In genomic region chr10:17430647-17431355, GRCh38 we compare ENCODE assay signal across 8 cellular contexts. TPM values are rescaled to one million over a fixed set of nuclear protein-coding genes. Genes with fewer than 3 reads are reported as not detected.
A peak's percentile ranks its signal among the peaks of the same experiment; 100 is the strongest.
DNase-seq lines count a peak whose midpoint lies in the region; ATAC-seq lines count a peak whose summit lies in the region.

No MANE protein-coding gene starts in this region.

- H3K4me3 ChIP-seq in effector memory CD4-positive, alpha-beta T cell (ENCODE audit: insufficient read depth, low read depth, low read length, poor library complexity, severe bottlenecking) = no peak overlapping the region
- H3K4me3 ChIP-seq in mesenchymal stem cell (ENCODE audit: insufficient read depth in 1 of 2, low read depth in 1 of 2, low read length in 2 of 2) = no peak overlapping the region

- H4K8ac ChIP-seq in mesenchymal stem cell (ENCODE audit: low read length) = no peak overlapping the region

- no peak overlapping the region for H2AFZ ChIP-seq in mesenchymal stem cell (ENCODE audit: low read depth, low read length)

- no peaks in the 10 kb centered on the region for H3K9me3 ChIP-seq in effector memory CD4-positive, alpha-beta T cell (ENCODE audit: control insufficient read depth, low read length)
- H3K9me3 ChIP-seq in mesenchymal stem cell (ENCODE audit: control insufficient read depth, low read length) = no peaks in the 10 kb centered on the region

- H2BK12ac ChIP-seq in mesenchymal stem cell (ENCODE audit: low read length in 2 of 2) = no peak overlapping the region

- H3K79me1 ChIP-seq in mesenchymal stem cell (replicated peaks; ENCODE audit: low read length, poor library complexity, severe bottlenecking) = no peaks in the 10 kb centered on the region

- no peak overlapping the region for H2BK15ac ChIP-seq in mesenchymal stem cell (ENCODE audit: low read depth, poor library complexity, severe bottlenecking)

- H3K4me2 ChIP-seq in mesenchymal stem cell (ENCODE audit: low read length, poor library complexity, severe bottlenecking) = no peak overlapping the region

- H4K91ac ChIP-seq in mesenchymal stem cell (ENCODE audit: low read length) = no peak overlapping the region

- no peak overlapping the region for H2BK120ac ChIP-seq in mesenchymal stem cell (ENCODE audit: low read depth, low read length)

- peak; percentile 64 for ATAC-seq in Right ventricle myocardium inferior
- ATAC-seq in GM21786 (IDR thresholded peaks at IDR 0.05; ENCODE audit: unreplicated experiment) = no peak

- H3K27ac ChIP-seq in effector memory CD4-positive, alpha-beta T cell (ENCODE audit: insufficient read depth, low read length, poor library complexity, severe bottlenecking) = no peak overlapping the region
- H3K27ac ChIP-seq in mesenchymal stem cell (ENCODE audit: low read length, poor library complexity, severe bottlenecking) = no peak overlapping the region

- H3K4ac ChIP-seq in mesenchymal stem cell (ENCODE audit: low read depth in 1 of 2, low read length in 2 of 2) = no peak overlapping the region

- DNase-seq in Right ventricle myocardium inferior (ENCODE audit: missing footprints) (no peak), cardiac septum (ENCODE audit: low spot score) (no peak), NCI-H2227 (lab: John Stamatoyannopoulos, UW; ENCODE audit: unreplicated experiment) (peak; percentile 41), mesenchymal stem cell (peak; percentile 71)
- DNase-seq in activated CD4-positive, alpha-beta T cell treated with anti-CD3 and anti-CD28 coated beads, Interleukin-2, amount 50 U/mL, for 48 hours = peak; percentile 65 to 74
- peak; percentile 19 to 47 (median 32) for DNase-seq in effector memory CD4-positive, alpha-beta T cell
- peak; percentile 10 to 25 for DNase-seq in stimulated activated CD8-positive, alpha-beta memory T cell treated with anti-CD3 and anti-CD28 coated beads, Interleukin-7, amount 100 ng/mL, for 48 hours (ENCODE audit: extremely low read depth in 1 of 2, low read depth in 1 of 2)

- peak overlapping the region; percentile 32 for H3K9ac ChIP-seq in mesenchymal stem cell (ENCODE audit: low read length)

- no peak overlapping the region for H3K23ac ChIP-seq in mesenchymal stem cell (ENCODE audit: low read length in 2 of 2)

- 31% methylated on average over 5 of the region's 7 CpGs for WGBS in mesenchymal stem cell

- no peak overlapping the region for H2BK5ac ChIP-seq in mesenchymal stem cell (ENCODE audit: low read depth, low read length, poor library complexity, severe bottlenecking)

- H3K27me3 ChIP-seq in effector memory CD4-positive, alpha-beta T cell (replicated peaks; ENCODE audit: control insufficient read depth, insufficient read depth, low read length, poor library complexity, severe bottlenecking) = no peaks in the 10 kb centered on the region
- peaks cover 4 to 31% of the 10 kb centered on the region in 2 experiments for H3K27me3 ChIP-seq in mesenchymal stem cell (ENCODE audit: control insufficient read depth in 1 of 2, insufficient read depth in 1 of 2, low read length in 2 of 2)

- no peak overlapping the region for H3K14ac ChIP-seq in mesenchymal stem cell (ENCODE audit: low read length in 2 of 2)

- intact Hi-C loops in Right ventricle myocardium inferior (cut with DNase I) (loop anchor here (10.0 kb wide), 1 partner anchor 136 kb away; no protein-coding TSS in a partner anchor), cardiac septum (cut with DNase I) (no loop called here)

- H3K36me3 ChIP-seq in effector memory CD4-positive, alpha-beta T cell (ENCODE audit: control insufficient read depth, insufficient read depth, low read length) = no peaks in the 10 kb centered on the region
- H3K36me3 ChIP-seq in mesenchymal stem cell (ENCODE audit: control insufficient read depth in 1 of 2, insufficient read depth in 2 of 2, low read depth in 1 of 2, low read length in 2 of 2) = no peaks in the 10 kb centered on the region

- H2AK5ac ChIP-seq in mesenchymal stem cell (ENCODE audit: low read length, severe bottlenecking) = no peak overlapping the region

- no peak overlapping the region for H3K18ac ChIP-seq in mesenchymal stem cell (ENCODE audit: low read depth in 1 of 2, low read length in 2 of 2)

- H3K4me1 ChIP-seq in effector memory CD4-positive, alpha-beta T cell (ENCODE audit: control insufficient read depth, insufficient read depth, low read length, poor library complexity, severe bottlenecking) = peaks cover 48% of the 10 kb centered on the region
- H3K4me1 ChIP-seq in mesenchymal stem cell (ENCODE audit: control insufficient read depth, insufficient read depth, low read depth, low read length) = no peaks in the 10 kb centered on the region

RNA-seq across cellular contexts. Expression of gene ST8SIA6, which starts 23.6 kb away (rescaled TPM):
- total RNA-seq in Right ventricle myocardium inferior (9.3 TPM), cardiac septum (6.9 TPM)
- 0.03 TPM for polyA plus RNA-seq in mesenchymal stem cell (2013, experiment 1 of 2)
- polyA plus RNA-seq in mesenchymal stem cell (2013, experiment 2 of 2) = not detected

Comparison
In these comparisons a context has a peak if more than half of its experiments do, and no peak if none do; other contexts are left out.
1. DNase-seq: peak in NCI-H2227 (single experiment), activated CD4-positive, alpha-beta T cell treated with anti-CD3 and anti-CD28 coated beads, Interleukin-2, amount 50 U/mL, for 48 hours (2 of 2), effector memory CD4-positive, alpha-beta T cell (3 of 3), mesenchymal stem cell (single experiment) and stimulated activated CD8-positive, alpha-beta memory T cell treated with anti-CD3 and anti-CD28 coated beads, Interleukin-7, amount 100 ng/mL, for 48 hours (2 of 2); none in Right ventricle myocardium inferior (single experiment) and cardiac septum (single experiment).